25 cellular contexts compared by ENCODE assay signal in the genomic region with DNA sequence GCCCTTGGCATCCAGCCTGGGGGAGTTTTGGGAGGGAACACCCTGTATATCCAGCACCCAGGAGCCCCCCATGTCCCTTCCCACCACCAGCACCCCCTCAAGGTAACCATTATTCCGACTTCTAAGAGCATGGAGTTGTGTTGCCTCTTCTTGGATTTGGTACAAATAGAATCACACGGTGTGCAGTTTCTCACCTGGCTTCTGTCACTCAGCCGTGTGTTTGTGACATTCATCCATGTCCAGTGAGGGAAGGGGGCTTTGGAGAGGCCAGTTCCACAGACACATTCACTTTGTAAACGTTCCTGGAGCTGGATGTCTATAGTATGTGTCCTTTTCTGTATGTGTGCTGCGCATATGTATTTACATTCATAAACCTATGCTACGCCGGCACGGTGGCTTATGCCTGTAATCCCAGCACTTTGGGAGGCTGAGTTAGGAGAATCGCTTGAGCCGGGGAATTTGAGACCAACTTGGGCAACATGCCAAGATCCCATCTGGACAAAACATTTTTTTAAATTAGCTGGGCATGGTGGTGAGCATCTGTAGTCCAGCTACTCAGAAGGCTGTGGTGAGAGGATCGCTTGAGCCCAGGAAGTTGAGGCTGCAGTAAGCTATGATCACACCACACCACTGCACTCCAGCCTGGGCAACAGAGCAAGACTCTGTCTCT. TPM values are rescaled to one million over a fixed set of nuclear protein-coding genes. Genes with fewer than 3 reads are reported as not detected.
"Had no signal": no experiment of that assay in that cellular context is flagged by ENCODE, and none has a peak within 500 bp of the region (broad histone marks: within the 10 kb centered on the region; RNA-seq: fewer than 3 reads in every experiment).

No MANE protein-coding gene starts in this region.

- H3K4me3 Mint-ChIP-seq: activated CD8-positive, alpha-beta T cell treated with anti-CD3 and anti-CD28 coated beads, Interleukin-2, amount 10 ng/mL, durations not matched to agents 7 days and 5 days; activated naive CD4-positive, alpha-beta T cell treated with anti-CD3 and anti-CD28 coated beads, Interleukin-2, amount 50 U/mL, for 24 hours; activated T-helper 1 cell treated with anti-CD3 and anti-CD28 coated beads, Interleukin-12 subunit alpha, Interleukin-12 subunit beta, Interleukin-2, Interleukin-4 antibody, amounts not matched to agents 30 ng/mL and 10 ng/mL and 1 ng/mL, durations not matched to agents 14 hours and 24 hours and 36 hours; mesothelial cell of epicardium; natural killer cell; stimulated activated naive CD8-positive, alpha-beta T cell treated with anti-CD3 and anti-CD28 coated beads, Interleukin-15, Interleukin-2, amounts not matched to agents 100 ng/mL and 50 ng/mL, for 24 hours; T-cell had no signal

- H3K36me3 Mint-ChIP-seq: activated naive CD4-positive, alpha-beta T cell treated with anti-CD3 and anti-CD28 coated beads, Interleukin-2, amount 50 U/mL, for 24 hours; natural killer cell; T-cell had no signal

- H3K9me3 ChIP-seq: body of pancreas, gastroesophageal sphincter, heart left ventricle, lower lobe of right lung, prostate gland, right atrium auricular region, tibial artery had no signal

- ATAC-seq: activated CD8-positive, alpha-beta T cell treated with anti-CD3 and anti-CD28 coated beads, Interleukin-2, amount 10 ng/mL, durations not matched to agents 7 days and 5 days; body of pancreas; gastroesophageal sphincter; heart left ventricle; natural killer cell; T-cell had no signal

- H3K36me3 ChIP-seq: cardiac muscle cell, gastroesophageal sphincter, lower lobe of right lung, prostate gland, right atrium auricular region, WERI-Rb-1 had no signal

- DNase-seq: activated CD4-positive, alpha-beta T cell treated with anti-CD3 and anti-CD28 coated beads for 1 hour; activated CD4-positive, alpha-beta T cell treated with anti-CD3 and anti-CD28 coated beads, Interleukin-2, amount 50 U/mL, for 1 hour; activated CD8-positive, alpha-beta T cell treated with anti-CD3 and anti-CD28 coated beads, Interleukin-2, amount 10 ng/mL, durations not matched to agents 7 days and 5 days; activated gamma-delta T cell; anterior cingulate cortex; body of pancreas; effector CD4-positive, alpha-beta T cell; erythroblast; heart left ventricle; lower lobe of right lung; natural killer cell; stimulated activated CD4-positive, alpha-beta T cell treated with anti-CD3 and anti-CD28 coated beads, Interleukin-4, amount 100 ng/mL, for 4 hours; substantia nigra; T-cell; tibial artery; WERI-Rb-1 had no signal

- H3K4me3 ChIP-seq: body of pancreas, cardiac muscle cell, gastroesophageal sphincter, heart left ventricle, lower lobe of right lung, prostate gland, right atrium auricular region, tibial artery had no signal

- H3K4me1 Mint-ChIP-seq: activated naive CD4-positive, alpha-beta T cell treated with anti-CD3 and anti-CD28 coated beads, Interleukin-2, amount 50 U/mL, for 24 hours; mesothelial cell of epicardium; natural killer cell; T-cell had no signal

- H3K9me3 Mint-ChIP-seq: activated naive CD4-positive, alpha-beta T cell treated with anti-CD3 and anti-CD28 coated beads, Interleukin-2, amount 50 U/mL, for 24 hours; activated T-helper 1 cell treated with anti-CD3 and anti-CD28 coated beads, Interleukin-12 subunit alpha, Interleukin-12 subunit beta, Interleukin-2, Interleukin-4 antibody, amounts not matched to agents 30 ng/mL and 10 ng/mL and 1 ng/mL, durations not matched to agents 14 hours and 24 hours and 36 hours; mesothelial cell of epicardium; natural killer cell; stimulated activated naive CD8-positive, alpha-beta T cell treated with anti-CD3 and anti-CD28 coated beads, Interleukin-15, Interleukin-2, amounts not matched to agents 100 ng/mL and 50 ng/mL, for 24 hours; T-cell had no signal

- H3K27me3 ChIP-seq: body of pancreas, cardiac muscle cell, heart left ventricle, right atrium auricular region had no signal

- H3K27ac Mint-ChIP-seq: activated CD8-positive, alpha-beta T cell treated with anti-CD3 and anti-CD28 coated beads, Interleukin-2, amount 10 ng/mL, durations not matched to agents 7 days and 5 days; activated naive CD4-positive, alpha-beta T cell treated with anti-CD3 and anti-CD28 coated beads, Interleukin-2, amount 50 U/mL, for 24 hours; activated T-helper 1 cell treated with anti-CD3 and anti-CD28 coated beads, Interleukin-12 subunit alpha, Interleukin-12 subunit beta, Interleukin-2, Interleukin-4 antibody, amounts not matched to agents 30 ng/mL and 10 ng/mL and 1 ng/mL, durations not matched to agents 14 hours and 24 hours and 36 hours; mesothelial cell of epicardium; natural killer cell; stimulated activated naive CD8-positive, alpha-beta T cell treated with anti-CD3 and anti-CD28 coated beads, Interleukin-15, Interleukin-2, amounts not matched to agents 100 ng/mL and 50 ng/mL, for 24 hours; T-cell had no signal

- H3K4me1 ChIP-seq: body of pancreas, gastroesophageal sphincter, prostate gland, tibial artery had no signal

RNA-seq across cellular contexts. Expression of a gene that starts 36.6 kb away (rescaled TPM):
- total RNA-seq: activated CD8-positive, alpha-beta T cell treated with anti-CD3 and anti-CD28 coated beads, Interleukin-2, amount 10 ng/mL, durations not matched to agents 7 days and 5 days; activated T-helper 1 cell treated with anti-CD3 and anti-CD28 coated beads, Interleukin-12 subunit alpha, Interleukin-12 subunit beta, Interleukin-2, Interleukin-4 antibody, amounts not matched to agents 30 ng/mL and 10 ng/mL and 1 ng/mL, durations not matched to agents 14 hours and 24 hours and 36 hours; natural killer cell; osteocyte had no signal
